1 cellular context compared by ENCODE assay signal in the genomic region with DNA sequence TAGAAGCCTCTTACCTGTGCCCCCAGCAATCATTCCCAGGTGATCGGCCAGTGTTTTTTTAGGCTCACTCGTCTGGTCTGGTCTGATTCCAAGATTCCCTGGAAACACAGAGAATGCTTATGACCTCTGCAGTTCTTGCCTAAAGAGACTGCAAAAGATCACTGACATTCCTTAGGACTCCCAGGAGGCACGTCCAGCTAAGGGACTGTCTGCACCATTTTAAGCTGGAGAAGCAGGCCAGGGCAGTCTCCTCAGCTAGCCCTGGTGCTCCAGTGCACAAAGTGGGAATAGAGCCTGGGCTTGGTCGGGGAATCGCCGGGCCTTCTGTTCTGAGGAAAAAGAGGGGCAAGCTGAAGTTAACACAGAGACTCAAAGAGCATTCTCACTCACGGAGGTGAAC.
TF ChIP-seq lines count a peak whose summit lies in the region.

No MANE protein-coding gene starts in this region.

TF ChIP-seq in GM23338, 12 proteins besides CTCF, POLR2A, EP300 and RAD21:
- TF ChIP-seq, protein P1, sequence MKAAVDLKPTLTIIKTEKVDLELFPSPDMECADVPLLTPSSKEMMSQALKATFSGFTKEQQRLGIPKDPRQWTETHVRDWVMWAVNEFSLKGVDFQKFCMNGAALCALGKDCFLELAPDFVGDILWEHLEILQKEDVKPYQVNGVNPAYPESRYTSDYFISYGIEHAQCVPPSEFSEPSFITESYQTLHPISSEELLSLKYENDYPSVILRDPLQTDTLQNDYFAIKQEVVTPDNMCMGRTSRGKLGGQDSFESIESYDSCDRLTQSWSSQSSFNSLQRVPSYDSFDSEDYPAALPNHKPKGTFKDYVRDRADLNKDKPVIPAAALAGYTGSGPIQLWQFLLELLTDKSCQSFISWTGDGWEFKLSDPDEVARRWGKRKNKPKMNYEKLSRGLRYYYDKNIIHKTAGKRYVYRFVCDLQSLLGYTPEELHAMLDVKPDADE (IDR thresholded peaks at IDR 0.05), result no peak
- TF ChIP-seq STAT1 (IDR thresholded peaks at IDR 0.05; ENCODE audit: unreplicated experiment) (no peak), POLR2AphosphoS5 (IDR thresholded peaks at IDR 0.05; ENCODE audit: low read depth) (no peak), CREB1 (CRISPR knock-in tag; IDR thresholded peaks at IDR 0.05; ENCODE audit: low read depth) (no peak), ZNF114 (CRISPR knock-in tag; IDR thresholded peaks at IDR 0.05) (no peak), EZH2 (IDR thresholded peaks at IDR 0.05; ENCODE audit: low read depth, unreplicated experiment) (no peak), JUNB (IDR thresholded peaks at IDR 0.05; ENCODE audit: unreplicated experiment) (no peak), EZH2phosphoT487 (IDR thresholded peaks at IDR 0.05; ENCODE audit: unreplicated experiment) (no peak), ZNF331 (CRISPR knock-in tag; IDR thresholded peaks at IDR 0.05; ENCODE audit: low read depth) (no peak), NANOG (IDR thresholded peaks at IDR 0.05; ENCODE audit: borderline replicate concordance) (no peak)
- TF ChIP-seq, protein P2, sequence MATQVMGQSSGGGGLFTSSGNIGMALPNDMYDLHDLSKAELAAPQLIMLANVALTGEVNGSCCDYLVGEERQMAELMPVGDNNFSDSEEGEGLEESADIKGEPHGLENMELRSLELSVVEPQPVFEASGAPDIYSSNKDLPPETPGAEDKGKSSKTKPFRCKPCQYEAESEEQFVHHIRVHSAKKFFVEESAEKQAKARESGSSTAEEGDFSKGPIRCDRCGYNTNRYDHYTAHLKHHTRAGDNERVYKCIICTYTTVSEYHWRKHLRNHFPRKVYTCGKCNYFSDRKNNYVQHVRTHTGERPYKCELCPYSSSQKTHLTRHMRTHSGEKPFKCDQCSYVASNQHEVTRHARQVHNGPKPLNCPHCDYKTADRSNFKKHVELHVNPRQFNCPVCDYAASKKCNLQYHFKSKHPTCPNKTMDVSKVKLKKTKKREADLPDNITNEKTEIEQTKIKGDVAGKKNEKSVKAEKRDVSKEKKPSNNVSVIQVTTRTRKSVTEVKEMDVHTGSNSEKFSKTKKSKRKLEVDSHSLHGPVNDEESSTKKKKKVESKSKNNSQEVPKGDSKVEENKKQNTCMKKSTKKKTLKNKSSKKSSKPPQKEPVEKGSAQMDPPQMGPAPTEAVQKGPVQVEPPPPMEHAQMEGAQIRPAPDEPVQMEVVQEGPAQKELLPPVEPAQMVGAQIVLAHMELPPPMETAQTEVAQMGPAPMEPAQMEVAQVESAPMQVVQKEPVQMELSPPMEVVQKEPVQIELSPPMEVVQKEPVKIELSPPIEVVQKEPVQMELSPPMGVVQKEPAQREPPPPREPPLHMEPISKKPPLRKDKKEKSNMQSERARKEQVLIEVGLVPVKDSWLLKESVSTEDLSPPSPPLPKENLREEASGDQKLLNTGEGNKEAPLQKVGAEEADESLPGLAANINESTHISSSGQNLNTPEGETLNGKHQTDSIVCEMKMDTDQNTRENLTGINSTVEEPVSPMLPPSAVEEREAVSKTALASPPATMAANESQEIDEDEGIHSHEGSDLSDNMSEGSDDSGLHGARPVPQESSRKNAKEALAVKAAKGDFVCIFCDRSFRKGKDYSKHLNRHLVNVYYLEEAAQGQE (IDR thresholded peaks at IDR 0.05; ENCODE audit: unreplicated experiment), result no peak
- TF ChIP-seq, protein P3, sequence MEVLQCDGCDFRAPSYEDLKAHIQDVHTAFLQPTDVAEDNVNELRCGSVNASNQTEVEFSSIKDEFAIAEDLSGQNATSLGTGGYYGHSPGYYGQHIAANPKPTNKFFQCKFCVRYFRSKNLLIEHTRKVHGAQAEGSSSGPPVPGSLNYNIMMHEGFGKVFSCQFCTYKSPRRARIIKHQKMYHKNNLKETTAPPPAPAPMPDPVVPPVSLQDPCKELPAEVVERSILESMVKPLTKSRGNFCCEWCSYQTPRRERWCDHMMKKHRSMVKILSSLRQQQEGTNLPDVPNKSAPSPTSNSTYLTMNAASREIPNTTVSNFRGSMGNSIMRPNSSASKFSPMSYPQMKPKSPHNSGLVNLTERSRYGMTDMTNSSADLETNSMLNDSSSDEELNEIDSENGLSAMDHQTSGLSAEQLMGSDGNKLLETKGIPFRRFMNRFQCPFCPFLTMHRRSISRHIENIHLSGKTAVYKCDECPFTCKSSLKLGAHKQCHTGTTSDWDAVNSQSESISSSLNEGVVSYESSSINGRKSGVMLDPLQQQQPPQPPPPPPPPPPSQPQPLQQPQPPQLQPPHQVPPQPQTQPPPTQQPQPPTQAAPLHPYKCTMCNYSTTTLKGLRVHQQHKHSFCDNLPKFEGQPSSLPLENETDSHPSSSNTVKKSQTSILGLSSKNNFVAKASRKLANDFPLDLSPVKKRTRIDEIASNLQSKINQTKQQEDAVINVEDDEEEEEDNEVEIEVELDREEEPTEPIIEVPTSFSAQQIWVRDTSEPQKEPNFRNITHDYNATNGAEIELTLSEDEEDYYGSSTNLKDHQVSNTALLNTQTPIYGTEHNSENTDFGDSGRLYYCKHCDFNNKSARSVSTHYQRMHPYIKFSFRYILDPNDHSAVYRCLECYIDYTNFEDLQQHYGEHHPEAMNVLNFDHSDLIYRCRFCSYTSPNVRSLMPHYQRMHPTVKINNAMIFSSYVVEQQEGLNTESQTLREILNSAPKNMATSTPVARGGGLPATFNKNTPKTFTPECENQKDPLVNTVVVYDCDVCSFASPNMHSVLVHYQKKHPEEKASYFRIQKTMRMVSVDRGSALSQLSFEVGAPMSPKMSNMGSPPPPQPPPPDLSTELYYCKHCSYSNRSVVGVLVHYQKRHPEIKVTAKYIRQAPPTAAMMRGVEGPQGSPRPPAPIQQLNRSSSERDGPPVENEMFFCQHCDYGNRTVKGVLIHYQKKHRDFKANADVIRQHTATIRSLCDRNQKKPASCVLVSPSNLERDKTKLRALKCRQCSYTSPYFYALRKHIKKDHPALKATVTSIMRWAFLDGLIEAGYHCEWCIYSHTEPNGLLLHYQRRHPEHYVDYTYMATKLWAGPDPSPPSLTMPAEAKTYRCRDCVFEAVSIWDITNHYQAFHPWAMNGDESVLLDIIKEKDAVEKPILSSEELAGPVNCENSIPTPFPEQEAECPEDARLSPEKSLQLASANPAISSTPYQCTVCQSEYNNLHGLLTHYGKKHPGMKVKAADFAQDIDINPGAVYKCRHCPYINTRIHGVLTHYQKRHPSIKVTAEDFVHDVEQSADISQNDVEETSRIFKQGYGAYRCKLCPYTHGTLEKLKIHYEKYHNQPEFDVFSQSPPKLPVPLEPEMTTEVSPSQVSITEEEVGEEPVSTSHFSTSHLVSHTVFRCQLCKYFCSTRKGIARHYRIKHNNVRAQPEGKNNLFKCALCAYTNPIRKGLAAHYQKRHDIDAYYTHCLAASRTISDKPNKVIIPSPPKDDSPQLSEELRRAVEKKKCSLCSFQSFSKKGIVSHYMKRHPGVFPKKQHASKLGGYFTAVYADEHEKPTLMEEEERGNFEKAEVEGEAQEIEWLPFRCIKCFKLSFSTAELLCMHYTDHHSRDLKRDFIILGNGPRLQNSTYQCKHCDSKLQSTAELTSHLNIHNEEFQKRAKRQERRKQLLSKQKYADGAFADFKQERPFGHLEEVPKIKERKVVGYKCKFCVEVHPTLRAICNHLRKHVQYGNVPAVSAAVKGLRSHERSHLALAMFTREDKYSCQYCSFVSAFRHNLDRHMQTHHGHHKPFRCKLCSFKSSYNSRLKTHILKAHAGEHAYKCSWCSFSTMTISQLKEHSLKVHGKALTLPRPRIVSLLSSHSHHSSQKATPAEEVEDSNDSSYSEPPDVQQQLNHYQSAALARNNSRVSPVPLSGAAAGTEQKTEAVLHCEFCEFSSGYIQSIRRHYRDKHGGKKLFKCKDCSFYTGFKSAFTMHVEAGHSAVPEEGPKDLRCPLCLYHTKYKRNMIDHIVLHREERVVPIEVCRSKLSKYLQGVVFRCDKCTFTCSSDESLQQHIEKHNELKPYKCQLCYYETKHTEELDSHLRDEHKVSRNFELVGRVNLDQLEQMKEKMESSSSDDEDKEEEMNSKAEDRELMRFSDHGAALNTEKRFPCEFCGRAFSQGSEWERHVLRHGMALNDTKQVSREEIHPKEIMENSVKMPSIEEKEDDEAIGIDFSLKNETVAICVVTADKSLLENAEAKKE (CRISPR knock-in tag; IDR thresholded peaks at IDR 0.05), result no peak
